8 cellular contexts compared by ENCODE assay signal in genomic region chr19:15283141-15283885, GRCh38. TPM values are rescaled to one million over a fixed set of nuclear protein-coding genes. Genes with fewer than 3 reads are reported as not detected.
DNase-seq lines count a peak whose midpoint lies in the region; ATAC-seq and TF ChIP-seq lines count a peak whose summit lies in the region.

No MANE protein-coding gene starts in this region.

- no peak for TF ChIP-seq POLR2A in thyroid gland (IDR thresholded peaks at IDR 0.05)

- WGBS in thyroid gland, 2 donors = 43 to 49% methylated on average over 10 of the region's 10 CpGs

- H3K27ac ChIP-seq in thyroid gland = peak overlapping the region in 1 of 3 donors; percentile 41

- H3K36me3 ChIP-seq in thyroid gland = no peaks in the 10 kb centered on the region

- H3K4me3 Mint-ChIP-seq in activated naive CD8-positive, alpha-beta T cell = peak overlapping the region; percentile 63

- no peaks in the 10 kb centered on the region for H3K27me3 ChIP-seq in thyroid gland

- peak overlapping the region; percentile 82 for H3K27ac Mint-ChIP-seq in activated naive CD8-positive, alpha-beta T cell

- no peak overlapping the region for H3K4me3 ChIP-seq in thyroid gland (replicated peaks in 1 of 3)

- no peaks in the 10 kb centered on the region for H3K9me3 Mint-ChIP-seq in activated naive CD8-positive, alpha-beta T cell (ENCODE audit: low read depth)

- ATAC-seq in HG03469 (IDR thresholded peaks at IDR 0.05; ENCODE audit: unreplicated experiment) (no peak), GM21529 (IDR thresholded peaks at IDR 0.05; ENCODE audit: unreplicated experiment) (no peak)

- H3K4me1 ChIP-seq in thyroid gland = peaks cover 87 to 97% of the 10 kb centered on the region in 2 donors

- TF ChIP-seq CTCF in thyroid gland (IDR thresholded peaks at IDR 0.05) = no peak
- TF ChIP-seq CTCF in GM10266 (IDR thresholded peaks at IDR 0.05; ENCODE audit: control insufficient read depth, insufficient read depth, low read depth, missing control alignments) = no peak

- H3K4me1 Mint-ChIP-seq in activated naive CD8-positive, alpha-beta T cell (ENCODE audit: low read depth) = peaks cover 96% of the 10 kb centered on the region

- no peaks in the 10 kb centered on the region for H3K27me3 Mint-ChIP-seq in activated naive CD8-positive, alpha-beta T cell

- H3K9me3 ChIP-seq in thyroid gland = no peaks in the 10 kb centered on the region

- peak; percentile 70 for DNase-seq in activated CD8-positive, alpha-beta memory T cell treated with anti-CD3 and anti-CD28 coated beads, Interleukin-2, amount 50 U/mL, for 48 hours
- DNase-seq in activated CD8-positive, alpha-beta memory T cell treated with anti-CD3 and anti-CD28 coated beads, Interleukin-2, amount 50 U/mL, for 4 hours = no peak
- DNase-seq in kidney tubule cell (ENCODE audit: low spot score) (peak; percentile 58), thyroid gland (peak; percentile 82 to 85), GM10266 (ENCODE audit: extremely low spot score) (no peak)

- intact Hi-C loops in thyroid gland (cut with DNase I) = no loop called here

- H3K36me3 Mint-ChIP-seq in activated naive CD8-positive, alpha-beta T cell = peaks cover 2% of the 10 kb centered on the region

RNA-seq across cellular contexts. Expression of gene BRD4, which starts 49.0 kb away (rescaled TPM):
- total RNA-seq in thyroid gland = 10 to 100 TPM; 20.8 to 78.1 (median 32.4) TPM

RNA-seq across cellular contexts. Expression of gene EPHX3, which starts 51.1 kb away (rescaled TPM):
- total RNA-seq in thyroid gland = 1 to 10 TPM in 1 of 4 donors, under 1 TPM in 1, not detected in 2; 0.59 to 1.1 TPM

Comparison
In these comparisons a context has a peak if more than half of its experiments do, and no peak if none do; other contexts are left out.
1. DNase-seq: peak in activated CD8-positive, alpha-beta memory T cell treated with anti-CD3 and anti-CD28 coated beads, Interleukin-2, amount 50 U/mL, for 48 hours (single experiment), kidney tubule cell (single experiment) and thyroid gland (2 of 2); none in activated CD8-positive, alpha-beta memory T cell treated with anti-CD3 and anti-CD28 coated beads, Interleukin-2, amount 50 U/mL, for 4 hours (single experiment) and GM10266 (single experiment).